1 cellular context compared by ENCODE assay signal in the genomic region with DNA sequence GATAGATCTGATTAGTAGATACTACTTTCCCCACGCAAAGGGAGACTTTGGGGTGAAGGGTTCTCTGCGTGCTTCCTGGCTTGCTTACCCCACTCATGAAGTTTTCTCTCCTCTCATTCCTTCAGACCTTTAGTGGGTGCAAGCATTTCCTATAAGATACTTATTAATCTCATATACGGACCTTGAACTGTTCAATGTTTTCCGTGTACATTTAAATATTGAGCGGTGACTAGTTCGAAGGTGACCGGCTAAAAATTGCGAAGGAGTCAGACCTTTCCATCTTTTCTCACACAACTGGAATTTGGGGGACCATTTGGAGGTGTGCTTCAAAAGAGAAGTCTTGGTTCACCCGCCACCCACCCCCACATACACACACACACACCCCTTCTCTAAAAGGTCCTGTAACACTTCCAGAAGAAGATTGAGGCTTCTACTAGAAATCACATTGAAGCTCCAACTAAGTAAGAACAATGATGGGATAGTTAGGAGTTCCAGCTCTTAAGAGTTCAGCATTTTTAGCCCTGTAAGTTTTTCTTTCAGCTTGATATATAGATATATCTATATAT.
TF ChIP-seq lines count a peak whose summit lies in the region.

No MANE protein-coding gene starts in this region.

TF ChIP-seq in GM23338, 12 proteins besides CTCF, POLR2A, EP300 and RAD21 (continued from another document):
- TF ChIP-seq, protein P1, sequence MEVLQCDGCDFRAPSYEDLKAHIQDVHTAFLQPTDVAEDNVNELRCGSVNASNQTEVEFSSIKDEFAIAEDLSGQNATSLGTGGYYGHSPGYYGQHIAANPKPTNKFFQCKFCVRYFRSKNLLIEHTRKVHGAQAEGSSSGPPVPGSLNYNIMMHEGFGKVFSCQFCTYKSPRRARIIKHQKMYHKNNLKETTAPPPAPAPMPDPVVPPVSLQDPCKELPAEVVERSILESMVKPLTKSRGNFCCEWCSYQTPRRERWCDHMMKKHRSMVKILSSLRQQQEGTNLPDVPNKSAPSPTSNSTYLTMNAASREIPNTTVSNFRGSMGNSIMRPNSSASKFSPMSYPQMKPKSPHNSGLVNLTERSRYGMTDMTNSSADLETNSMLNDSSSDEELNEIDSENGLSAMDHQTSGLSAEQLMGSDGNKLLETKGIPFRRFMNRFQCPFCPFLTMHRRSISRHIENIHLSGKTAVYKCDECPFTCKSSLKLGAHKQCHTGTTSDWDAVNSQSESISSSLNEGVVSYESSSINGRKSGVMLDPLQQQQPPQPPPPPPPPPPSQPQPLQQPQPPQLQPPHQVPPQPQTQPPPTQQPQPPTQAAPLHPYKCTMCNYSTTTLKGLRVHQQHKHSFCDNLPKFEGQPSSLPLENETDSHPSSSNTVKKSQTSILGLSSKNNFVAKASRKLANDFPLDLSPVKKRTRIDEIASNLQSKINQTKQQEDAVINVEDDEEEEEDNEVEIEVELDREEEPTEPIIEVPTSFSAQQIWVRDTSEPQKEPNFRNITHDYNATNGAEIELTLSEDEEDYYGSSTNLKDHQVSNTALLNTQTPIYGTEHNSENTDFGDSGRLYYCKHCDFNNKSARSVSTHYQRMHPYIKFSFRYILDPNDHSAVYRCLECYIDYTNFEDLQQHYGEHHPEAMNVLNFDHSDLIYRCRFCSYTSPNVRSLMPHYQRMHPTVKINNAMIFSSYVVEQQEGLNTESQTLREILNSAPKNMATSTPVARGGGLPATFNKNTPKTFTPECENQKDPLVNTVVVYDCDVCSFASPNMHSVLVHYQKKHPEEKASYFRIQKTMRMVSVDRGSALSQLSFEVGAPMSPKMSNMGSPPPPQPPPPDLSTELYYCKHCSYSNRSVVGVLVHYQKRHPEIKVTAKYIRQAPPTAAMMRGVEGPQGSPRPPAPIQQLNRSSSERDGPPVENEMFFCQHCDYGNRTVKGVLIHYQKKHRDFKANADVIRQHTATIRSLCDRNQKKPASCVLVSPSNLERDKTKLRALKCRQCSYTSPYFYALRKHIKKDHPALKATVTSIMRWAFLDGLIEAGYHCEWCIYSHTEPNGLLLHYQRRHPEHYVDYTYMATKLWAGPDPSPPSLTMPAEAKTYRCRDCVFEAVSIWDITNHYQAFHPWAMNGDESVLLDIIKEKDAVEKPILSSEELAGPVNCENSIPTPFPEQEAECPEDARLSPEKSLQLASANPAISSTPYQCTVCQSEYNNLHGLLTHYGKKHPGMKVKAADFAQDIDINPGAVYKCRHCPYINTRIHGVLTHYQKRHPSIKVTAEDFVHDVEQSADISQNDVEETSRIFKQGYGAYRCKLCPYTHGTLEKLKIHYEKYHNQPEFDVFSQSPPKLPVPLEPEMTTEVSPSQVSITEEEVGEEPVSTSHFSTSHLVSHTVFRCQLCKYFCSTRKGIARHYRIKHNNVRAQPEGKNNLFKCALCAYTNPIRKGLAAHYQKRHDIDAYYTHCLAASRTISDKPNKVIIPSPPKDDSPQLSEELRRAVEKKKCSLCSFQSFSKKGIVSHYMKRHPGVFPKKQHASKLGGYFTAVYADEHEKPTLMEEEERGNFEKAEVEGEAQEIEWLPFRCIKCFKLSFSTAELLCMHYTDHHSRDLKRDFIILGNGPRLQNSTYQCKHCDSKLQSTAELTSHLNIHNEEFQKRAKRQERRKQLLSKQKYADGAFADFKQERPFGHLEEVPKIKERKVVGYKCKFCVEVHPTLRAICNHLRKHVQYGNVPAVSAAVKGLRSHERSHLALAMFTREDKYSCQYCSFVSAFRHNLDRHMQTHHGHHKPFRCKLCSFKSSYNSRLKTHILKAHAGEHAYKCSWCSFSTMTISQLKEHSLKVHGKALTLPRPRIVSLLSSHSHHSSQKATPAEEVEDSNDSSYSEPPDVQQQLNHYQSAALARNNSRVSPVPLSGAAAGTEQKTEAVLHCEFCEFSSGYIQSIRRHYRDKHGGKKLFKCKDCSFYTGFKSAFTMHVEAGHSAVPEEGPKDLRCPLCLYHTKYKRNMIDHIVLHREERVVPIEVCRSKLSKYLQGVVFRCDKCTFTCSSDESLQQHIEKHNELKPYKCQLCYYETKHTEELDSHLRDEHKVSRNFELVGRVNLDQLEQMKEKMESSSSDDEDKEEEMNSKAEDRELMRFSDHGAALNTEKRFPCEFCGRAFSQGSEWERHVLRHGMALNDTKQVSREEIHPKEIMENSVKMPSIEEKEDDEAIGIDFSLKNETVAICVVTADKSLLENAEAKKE (CRISPR knock-in tag; IDR thresholded peaks at IDR 0.05) = no peak
